ENCODE assay signal across 13 cellular contexts in genomic region chr13:110363009-110363408, GRCh38. TPM values are rescaled to one million over a fixed set of nuclear protein-coding genes. Genes with fewer than 3 reads are reported as not detected.
DNase-seq lines count a peak whose midpoint lies in the region; ATAC-seq and TF ChIP-seq lines count a peak whose summit lies in the region.
"Had no signal": no experiment of that assay in that cellular context is flagged by ENCODE, and none has a peak within 500 bp of the region (broad histone marks: within the 10 kb centered on the region; RNA-seq: fewer than 3 reads in every experiment).

No MANE protein-coding gene starts in this region.

- H3K4me1 ChIP-seq in Peyer's patch (peaks cover 0 to 14% (median 0%) of the 10 kb centered on the region in 4 donors), foreskin keratinocyte (no peaks in the 10 kb centered on the region), smooth muscle cell (ENCODE audit: low read depth) (peaks cover 15% of the 10 kb centered on the region)
- no peaks in the 10 kb centered on the region for H3K4me1 ChIP-seq in effector memory CD4-positive, alpha-beta T cell (ENCODE audit: control insufficient read depth, insufficient read depth, low read length, poor library complexity, severe bottlenecking)

- H2AFZ ChIP-seq in smooth muscle cell (ENCODE audit: low read depth), result no peak overlapping the region

- H3K27ac ChIP-seq in Peyer's patch (peak overlapping the region in 3 of 4 donors; percentile 21 to 77 (median 31)), foreskin keratinocyte (no peak overlapping the region), smooth muscle cell (ENCODE audit: low read depth) (peak overlapping the region; percentile 97)
- H3K27ac ChIP-seq in effector memory CD4-positive, alpha-beta T cell (ENCODE audit: insufficient read depth, low read length, poor library complexity, severe bottlenecking), result no peak overlapping the region

- H3K4me3 ChIP-seq in GM12864 (ENCODE audit: low read depth, low read length) (no peak overlapping the region), Peyer's patch (no peak overlapping the region), smooth muscle cell (no peak overlapping the region)
- H3K4me3 ChIP-seq in effector memory CD4-positive, alpha-beta T cell (ENCODE audit: insufficient read depth, low read depth, low read length, poor library complexity, severe bottlenecking), result no peak overlapping the region
- H3K4me3 ChIP-seq: skin epidermis had no signal

- 87% methylated on average over 8 of the region's 8 CpGs for WGBS in smooth muscle cell (ENCODE audit: low lambda C conversion rate)

- H3K4me2 ChIP-seq in smooth muscle cell, result no peak overlapping the region

- peaks cover 93% of the 10 kb centered on the region for H3K79me2 ChIP-seq in smooth muscle cell (ENCODE audit: low read depth)

- no peak overlapping the region for H3K9ac ChIP-seq in smooth muscle cell (ENCODE audit: low read depth)

- ATAC-seq in foreskin keratinocyte, result no peak

- H3K9me3 ChIP-seq in Peyer's patch (no peaks in the 10 kb centered on the region), smooth muscle cell (replicated peaks; ENCODE audit: low read depth) (no peaks in the 10 kb centered on the region)
- H3K9me3 ChIP-seq in effector memory CD4-positive, alpha-beta T cell (ENCODE audit: control insufficient read depth, low read length), result no peaks in the 10 kb centered on the region

- H3K27me3 ChIP-seq in Peyer's patch (no peaks in the 10 kb centered on the region), foreskin keratinocyte (no peaks in the 10 kb centered on the region), smooth muscle cell (ENCODE audit: low read depth) (no peaks in the 10 kb centered on the region)
- H3K27me3 ChIP-seq in effector memory CD4-positive, alpha-beta T cell (replicated peaks; ENCODE audit: control insufficient read depth, insufficient read depth, low read length, poor library complexity, severe bottlenecking), result no peaks in the 10 kb centered on the region

- no peak for DNase-seq in GM12864 (ENCODE audit: low read depth)
- no peak for DNase-seq in Peyer's patch
- DNase-seq in foreskin keratinocyte, result no peak
- DNase-seq in smooth muscle cell (lab: John Stamatoyannopoulos, UW; ENCODE audit: unreplicated experiment), result no peak
- DNase-seq in NCI-H748 treated with DMSO at 0.1 percent for 48 hours (lab: John Stamatoyannopoulos, UW), result no peak
- no peak for DNase-seq in effector memory CD4-positive, alpha-beta T cell
- no peak for DNase-seq in NCI-H69 (lab: John Stamatoyannopoulos, UW)
- DNase-seq in retina, result no peak
- DNase-seq: activated CD4-positive, alpha-beta T cell treated with anti-CD3 and anti-CD28 coated beads, Interleukin-2, amount 50 U/mL, for 48 hours; cortex of kidney; NCI-H1092 treated with DMSO at 0.1 percent for 48 hours; stimulated activated CD8-positive, alpha-beta memory T cell treated with anti-CD3 and anti-CD28 coated beads, Interleukin-4, amount 100 ng/mL, for 48 hours had no signal

- TF ChIP-seq CTCF in GM12864 (IDR thresholded peaks at IDR 0.05; ENCODE audit: low read depth, low read length, missing control alignments) (peak; percentile 43), Peyer's patch (IDR thresholded peaks at IDR 0.05) (peak in 1 of 6 experiments; percentile 15), foreskin keratinocyte (conservative IDR thresholded peaks at IDR 0.05) (peak; percentile 44), smooth muscle cell (IDR thresholded peaks at IDR 0.05; ENCODE audit: borderline replicate concordance, insufficient read depth, poor library complexity, severe bottlenecking) (peak; percentile 25)

- peaks cover 69% of the 10 kb centered on the region for H3F3A ChIP-seq in smooth muscle cell (ENCODE audit: low read depth)

- H3K36me3 ChIP-seq in Peyer's patch (peaks cover 0 to 6% (median 0%) of the 10 kb centered on the region in 3 donors), smooth muscle cell (ENCODE audit: low read depth) (no peaks in the 10 kb centered on the region)
- no peaks in the 10 kb centered on the region for H3K36me3 ChIP-seq in effector memory CD4-positive, alpha-beta T cell (ENCODE audit: control insufficient read depth, insufficient read depth, low read length)

- peaks cover 11% of the 10 kb centered on the region for H4K20me1 ChIP-seq in smooth muscle cell (ENCODE audit: low read depth)

- no peak for TF ChIP-seq POLR2A in Peyer's patch (IDR thresholded peaks at IDR 0.05)

RNA-seq across cellular contexts. Expression of gene COL4A2, which starts 55.9 kb away (rescaled TPM):
- total RNA-seq in Peyer's patch (100 to 1,000 TPM in 2 of 4 donors, 10 to 100 TPM in 2; 56.6 to 139 (median 89.1) TPM), foreskin keratinocyte (126 and 178 TPM in 2 replicates), smooth muscle cell (1,456 and 1,535 TPM in 2 replicates)
- polyA plus RNA-seq in foreskin keratinocyte (93.6 and 135 TPM in 2 replicates), smooth muscle cell (2,012 and 2,786 TPM in 2 replicates)

RNA-seq across cellular contexts. Expression of gene COL4A1, which starts 56.1 kb away (rescaled TPM):
- total RNA-seq in Peyer's patch (10 to 100 TPM; 28.0 to 69.3 (median 36.3) TPM), foreskin keratinocyte (46.0 and 80.9 TPM in 2 replicates), smooth muscle cell (4,372 and 5,353 TPM in 2 replicates)
- polyA plus RNA-seq in foreskin keratinocyte (23.6 and 36.1 TPM in 2 replicates), smooth muscle cell (1,844 and 2,409 TPM in 2 replicates)

Comparison
In these comparisons a context has a peak if more than half of its experiments do, and no peak if none do; other contexts are left out.
1. H3K27ac ChIP-seq: peak in Peyer's patch (3 of 4) and smooth muscle cell (single experiment); none in foreskin keratinocyte (single experiment) and effector memory CD4-positive, alpha-beta T cell (single experiment).
2. RNA of gene COL4A1, which starts 56.1 kb away (total RNA-seq): 4,372 to 5,353 TPM in smooth muscle cell; 46.0 to 80.9 TPM in foreskin keratinocyte and 28.0 to 69.3 TPM in Peyer's patch; every median in the first group is over 10 times any median in the second.